ENCODE assay signal across 32 cellular contexts in genomic region chr15:81957698-81958097, GRCh38.
"Had no signal": no experiment of that assay in that cellular context is flagged by ENCODE, and none has a peak within 500 bp of the region (broad histone marks: within the 10 kb centered on the region; RNA-seq: fewer than 3 reads in every experiment).

No MANE protein-coding gene starts in this region.

- H3K4me3 ChIP-seq: ascending aorta, breast epithelium, cardiac muscle cell, colonic mucosa, esophagus squamous epithelium, gastroesophageal sphincter, heart right ventricle had no signal

- H3K4me1 ChIP-seq: ascending aorta, breast epithelium, colonic mucosa, esophagus squamous epithelium, gastroesophageal sphincter, heart right ventricle had no signal

- H3K36me3 Mint-ChIP-seq: activated CD8-positive, alpha-beta memory T cell treated with anti-CD3 and anti-CD28 coated beads, Interleukin-2, amount 10 ng/mL, durations not matched to agents 7 days and 5 days; activated naive CD4-positive, alpha-beta T cell treated with anti-CD3 and anti-CD28 coated beads, Interleukin-2, amount 10 ng/mL, durations not matched to agents 7 days and 5 days; activated naive CD4-positive, alpha-beta T cell treated with anti-CD3 and anti-CD28 coated beads, Interleukin-2, amount 50 U/mL, for 72 hours; activated naive CD8-positive, alpha-beta T cell treated with anti-CD3 and anti-CD28 coated beads, Interleukin-2, amount 10 ng/mL, durations not matched to agents 7 days and 5 days; WTC11 had no signal

- H3K27me3 Mint-ChIP-seq: activated CD8-positive, alpha-beta memory T cell treated with anti-CD3 and anti-CD28 coated beads, Interleukin-2, amount 10 ng/mL, durations not matched to agents 7 days and 5 days; activated CD8-positive, alpha-beta T cell treated with anti-CD3 and anti-CD28 coated beads for 36 hours; activated naive CD4-positive, alpha-beta T cell treated with anti-CD3 and anti-CD28 coated beads, Interleukin-2, amount 10 ng/mL, durations not matched to agents 7 days and 5 days; brain had no signal

- H3K27ac ChIP-seq: ascending aorta, breast epithelium, cardiac muscle cell, colonic mucosa, epithelial cell of prostate, esophagus squamous epithelium, gastroesophageal sphincter, heart right ventricle, VCaP had no signal

- H3K36me3 ChIP-seq: ascending aorta, breast epithelium, cardiac muscle cell, colonic mucosa, esophagus squamous epithelium, gastroesophageal sphincter, heart right ventricle had no signal

- H3K27ac Mint-ChIP-seq: activated CD4-positive, alpha-beta T cell treated with anti-CD3 and anti-CD28 coated beads, Interleukin-2, amount 10 ng/mL, durations not matched to agents 7 days and 5 days; activated CD8-positive, alpha-beta memory T cell treated with anti-CD3 and anti-CD28 coated beads, Interleukin-2, amount 10 ng/mL, durations not matched to agents 7 days and 5 days; activated CD8-positive, alpha-beta T cell treated with anti-CD3 and anti-CD28 coated beads for 36 hours; activated naive CD4-positive, alpha-beta T cell treated with anti-CD3 and anti-CD28 coated beads, Interleukin-2, amount 10 ng/mL, durations not matched to agents 7 days and 5 days; activated naive CD4-positive, alpha-beta T cell treated with anti-CD3 and anti-CD28 coated beads, Interleukin-2, amount 50 U/mL, for 72 hours; activated naive CD8-positive, alpha-beta T cell treated with anti-CD3 and anti-CD28 coated beads, Interleukin-2, amount 10 ng/mL, durations not matched to agents 7 days and 5 days; activated T-helper 1 cell treated with anti-CD3 and anti-CD28 coated beads, Interleukin-12 subunit alpha, Interleukin-12 subunit beta, Interleukin-2, Interleukin-4 antibody, amounts not matched to agents 30 ng/mL and 10 ng/mL and 1 ng/mL, durations not matched to agents 14 hours and 24 hours and 36 hours; activated T-helper 2 cell treated with anti-CD3 and anti-CD28 coated beads, Interferon-gamma antibody, Interleukin-2, Interleukin-4, amounts not matched to agents 10 μg/mL and 5 μg/mL and 100 μg/mL, durations not matched to agents 14 hours and 24 hours and 36 hours; brain; WTC11 had no signal

- H3K4me3 Mint-ChIP-seq: activated CD4-positive, alpha-beta T cell treated with anti-CD3 and anti-CD28 coated beads, Interleukin-2, amount 10 ng/mL, durations not matched to agents 7 days and 5 days; activated CD8-positive, alpha-beta memory T cell treated with anti-CD3 and anti-CD28 coated beads, Interleukin-2, amount 10 ng/mL, durations not matched to agents 7 days and 5 days; activated CD8-positive, alpha-beta T cell treated with anti-CD3 and anti-CD28 coated beads for 36 hours; activated naive CD4-positive, alpha-beta T cell treated with anti-CD3 and anti-CD28 coated beads, Interleukin-2, amount 10 ng/mL, durations not matched to agents 7 days and 5 days; activated naive CD8-positive, alpha-beta T cell treated with anti-CD3 and anti-CD28 coated beads, Interleukin-2, amount 10 ng/mL, durations not matched to agents 7 days and 5 days; activated T-helper 1 cell treated with anti-CD3 and anti-CD28 coated beads, Interleukin-12 subunit alpha, Interleukin-12 subunit beta, Interleukin-2, Interleukin-4 antibody, amounts not matched to agents 30 ng/mL and 10 ng/mL and 1 ng/mL, durations not matched to agents 14 hours and 24 hours and 36 hours; brain; WTC11 had no signal

- H3K4me1 Mint-ChIP-seq: activated CD4-positive, alpha-beta T cell treated with anti-CD3 and anti-CD28 coated beads, Interleukin-2, amount 10 ng/mL, durations not matched to agents 7 days and 5 days; activated CD8-positive, alpha-beta memory T cell treated with anti-CD3 and anti-CD28 coated beads, Interleukin-2, amount 10 ng/mL, durations not matched to agents 7 days and 5 days; activated naive CD4-positive, alpha-beta T cell treated with anti-CD3 and anti-CD28 coated beads, Interleukin-2, amount 10 ng/mL, durations not matched to agents 7 days and 5 days; activated naive CD8-positive, alpha-beta T cell treated with anti-CD3 and anti-CD28 coated beads, Interleukin-2, amount 10 ng/mL, durations not matched to agents 7 days and 5 days; WTC11 had no signal

- ATAC-seq: activated CD8-positive, alpha-beta memory T cell treated with anti-CD3 and anti-CD28 coated beads, Interleukin-2, amount 10 ng/mL, durations not matched to agents 7 days and 5 days; activated CD8-positive, alpha-beta T cell treated with anti-CD3 and anti-CD28 coated beads for 36 hours; activated naive CD4-positive, alpha-beta T cell treated with anti-CD3 and anti-CD28 coated beads, Interleukin-2, amount 50 U/mL, for 72 hours; gastroesophageal sphincter; heart right ventricle; WTC11 had no signal

- DNase-seq: activated CD4-positive, alpha-beta T cell treated with anti-CD3 and anti-CD28 coated beads for 1 hour; activated CD4-positive, alpha-beta T cell treated with anti-CD3 and anti-CD28 coated beads for 4 hours; activated CD4-positive, alpha-beta T cell treated with anti-CD3 and anti-CD28 coated beads, Interleukin-2, amount 10 ng/mL, durations not matched to agents 7 days and 5 days; activated CD4-positive, alpha-beta T cell treated with anti-CD3 and anti-CD28 coated beads, Interleukin-2, amount 50 U/mL, for 4 hours; activated CD8-positive, alpha-beta memory T cell treated with anti-CD3 and anti-CD28 coated beads, Interleukin-2, amount 10 ng/mL, durations not matched to agents 7 days and 5 days; activated CD8-positive, alpha-beta memory T cell treated with anti-CD3 and anti-CD28 coated beads, Interleukin-2, amount 50 U/mL, for 4 hours; activated CD8-positive, alpha-beta T cell treated with anti-CD3 and anti-CD28 coated beads for 36 hours; activated effector memory CD4-positive, alpha-beta T cell treated with anti-CD3 and anti-CD28 coated beads, Interleukin-2, amount 50 U/mL, for 16 hours; activated naive CD4-positive, alpha-beta T cell; activated naive CD4-positive, alpha-beta T cell treated with anti-CD3 and anti-CD28 coated beads, Interleukin-2, amount 10 ng/mL, durations not matched to agents 7 days and 5 days; activated naive CD8-positive, alpha-beta T cell treated with anti-CD3 and anti-CD28 coated beads, Interleukin-2, amount 10 ng/mL, durations not matched to agents 7 days and 5 days; activated T-cell treated with anti-CD3 and anti-CD28 coated beads, Interleukin-2, amount 50 U/mL, for 1 hour; activated T-cell treated with anti-CD3 and anti-CD28 coated beads, Interleukin-2, amount 50 U/mL, for 48 hours; central memory CD4-positive, alpha-beta T cell; cerebellar nuclear complex; colonic mucosa; effector CD8-positive, alpha-beta T cell; esophagus squamous epithelium; foreskin melanocyte; heart right ventricle; T-helper 2 cell had no signal

- H3K9me3 Mint-ChIP-seq: activated CD4-positive, alpha-beta T cell treated with anti-CD3 and anti-CD28 coated beads, Interleukin-2, amount 10 ng/mL, durations not matched to agents 7 days and 5 days; activated CD8-positive, alpha-beta T cell treated with anti-CD3 and anti-CD28 coated beads for 36 hours; activated naive CD4-positive, alpha-beta T cell treated with anti-CD3 and anti-CD28 coated beads, Interleukin-2, amount 10 ng/mL, durations not matched to agents 7 days and 5 days; activated naive CD4-positive, alpha-beta T cell treated with anti-CD3 and anti-CD28 coated beads, Interleukin-2, amount 50 U/mL, for 72 hours; activated naive CD8-positive, alpha-beta T cell treated with anti-CD3 and anti-CD28 coated beads, Interleukin-2, amount 10 ng/mL, durations not matched to agents 7 days and 5 days; activated T-helper 1 cell treated with anti-CD3 and anti-CD28 coated beads, Interleukin-12 subunit alpha, Interleukin-12 subunit beta, Interleukin-2, Interleukin-4 antibody, amounts not matched to agents 30 ng/mL and 10 ng/mL and 1 ng/mL, durations not matched to agents 14 hours and 24 hours and 36 hours; activated T-helper 2 cell treated with anti-CD3 and anti-CD28 coated beads, Interferon-gamma antibody, Interleukin-2, Interleukin-4, amounts not matched to agents 10 μg/mL and 5 μg/mL and 100 μg/mL, durations not matched to agents 14 hours and 24 hours and 36 hours; brain; WTC11 had no signal

- H3K27me3 ChIP-seq: ascending aorta, breast epithelium, cardiac muscle cell, colonic mucosa, gastroesophageal sphincter, heart right ventricle had no signal
